ENCODE assay signal across 1 cellular context in the genomic region with DNA sequence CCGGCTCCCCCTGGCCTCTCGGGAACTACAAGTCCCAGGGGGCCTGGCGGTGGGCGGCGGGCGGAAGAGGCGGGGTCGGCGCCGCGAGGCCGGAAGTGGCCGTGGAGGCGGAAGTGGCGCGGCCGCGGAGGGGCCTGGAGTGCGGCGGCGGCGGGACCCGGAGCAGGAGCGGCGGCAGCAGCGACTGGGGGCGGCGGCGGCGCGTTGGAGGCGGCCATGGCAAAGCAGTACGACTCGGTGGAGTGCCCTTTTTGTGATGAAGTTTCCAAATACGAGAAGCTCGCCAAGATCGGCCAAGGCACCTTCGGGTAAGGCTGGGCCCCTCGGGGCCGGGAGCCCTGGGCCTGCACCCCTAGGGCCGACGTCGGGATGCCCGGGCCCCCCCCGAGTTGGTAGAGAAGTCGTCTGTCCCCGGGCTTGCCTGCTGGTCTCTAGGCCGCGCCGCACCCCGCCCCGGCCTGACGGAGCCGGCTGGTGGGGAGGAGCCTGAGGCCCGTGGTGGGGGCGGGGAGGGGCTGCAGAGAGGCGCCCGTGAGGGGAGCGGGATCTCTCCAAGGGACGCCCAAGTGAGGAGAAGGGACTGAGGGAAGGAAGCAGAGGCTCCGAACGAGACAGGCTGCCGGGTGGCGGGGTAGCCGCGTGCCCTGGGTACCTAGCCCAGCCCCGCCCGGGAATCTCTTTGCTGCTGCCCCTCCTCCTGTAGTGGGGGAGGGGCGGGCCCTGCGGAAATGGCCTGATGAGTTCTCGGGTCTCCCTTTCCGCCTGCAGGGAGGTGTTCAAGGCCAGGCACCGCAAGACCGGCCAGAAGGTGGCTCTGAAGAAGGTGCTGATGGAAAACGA.
TF ChIP-seq lines count a peak whose summit lies in the region.

A gene (plus strand): TSS at position 102 of the 840 bp plus-strand sequence. CDS start 115 bp downstream, at position 217.

TF ChIP-seq in H1, 55 proteins besides CTCF, POLR2A, EP300 and RAD21:
- TF ChIP-seq JUN (IDR thresholded peaks at IDR 0.05; ENCODE audit: low read depth, low read length), result no peak
- TF ChIP-seq YY1 (IDR thresholded peaks at IDR 0.05; ENCODE audit: low read depth, low read length), result 0 out of 2 replicates have a peak, but pooled peaks have one; percentile 10
- no peak for TF ChIP-seq MAFK (IDR thresholded peaks at IDR 0.05; ENCODE audit: low read depth, low read length)
- peak; percentile 23 to 59; a peak in 2 of 4 replicates for TF ChIP-seq SIN3A (conservative IDR thresholded peaks at IDR 0.05 in 1 of 2, IDR thresholded peaks at IDR 0.05 in 1 of 2; ENCODE audit: low read depth in 1 of 2, low read length in 2 of 2)
- peak; percentile 47; the same call in 1 of the 2 replicates for TF ChIP-seq SIX5 (IDR thresholded peaks at IDR 0.05; ENCODE audit: low read depth, low read length)
- TF ChIP-seq GABPA (IDR thresholded peaks at IDR 0.05; ENCODE audit: borderline replicate concordance, insufficient read depth, low read length), result peak; percentile 91
- TF ChIP-seq HDAC2 (IDR thresholded peaks at IDR 0.05; ENCODE audit: borderline replicate concordance in 1 of 2, low read depth in 2 of 2, low read length in 2 of 2), result peak in 1 of 2 experiments; percentile 64; a peak in 1 of 4 replicates
- 0 out of 2 replicates have a peak, but pooled peaks have one; percentile 14 for TF ChIP-seq FOSL1 (IDR thresholded peaks at IDR 0.05; ENCODE audit: insufficient read depth, low read depth, low read length)
- no peak; the same call in 1 of the 2 replicates for TF ChIP-seq POLR2AphosphoS5 (IDR thresholded peaks at IDR 0.05; ENCODE audit: low read depth, low read length)
- peak; percentile 48; the same call in 1 of the 2 replicates for TF ChIP-seq SP1 (IDR thresholded peaks at IDR 0.05; ENCODE audit: low read depth, low read length)
- TF ChIP-seq SAP30 (IDR thresholded peaks at IDR 0.05; ENCODE audit: insufficient read depth, insufficient replicate concordance, low read length), result no peak
- no peak for TF ChIP-seq CTBP2 (IDR thresholded peaks at IDR 0.05; ENCODE audit: borderline replicate concordance, insufficient read depth, insufficient read length, low read length)
- no peak for TF ChIP-seq JUND (IDR thresholded peaks at IDR 0.05; ENCODE audit: low read length)
- no peak for TF ChIP-seq BACH1 (IDR thresholded peaks at IDR 0.05; ENCODE audit: low read length)
- no peak for TF ChIP-seq BRCA1 (IDR thresholded peaks at IDR 0.05; ENCODE audit: low read depth, low read length)
- 0 out of 2 replicates have a peak, but pooled peaks have one; percentile 6 for TF ChIP-seq TEAD4 (IDR thresholded peaks at IDR 0.05; ENCODE audit: low read depth, low read length)
- 0 out of 2 replicates have a peak, but pooled peaks have one; percentile 35 for TF ChIP-seq CHD2 (IDR thresholded peaks at IDR 0.05; ENCODE audit: low read length)
- no peak for TF ChIP-seq SRF (IDR thresholded peaks at IDR 0.05; ENCODE audit: low read depth, low read length)
- no peak for TF ChIP-seq POU5F1 (IDR thresholded peaks at IDR 0.05; ENCODE audit: low read depth, low read length)
- peak; percentile 76; the same call in 1 of the 2 replicates for TF ChIP-seq RBBP5 (IDR thresholded peaks at IDR 0.05; ENCODE audit: borderline replicate concordance, low read depth, low read length)
- no peak; the same call in 1 of the 2 replicates for TF ChIP-seq CREB1 (IDR thresholded peaks at IDR 0.05)
- TF ChIP-seq, protein P1, sequence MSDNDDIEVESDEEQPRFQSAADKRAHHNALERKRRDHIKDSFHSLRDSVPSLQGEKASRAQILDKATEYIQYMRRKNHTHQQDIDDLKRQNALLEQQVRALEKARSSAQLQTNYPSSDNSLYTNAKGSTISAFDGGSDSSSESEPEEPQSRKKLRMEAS (IDR thresholded peaks at IDR 0.05), result peak; percentile 72
- TF ChIP-seq ASH2L (IDR thresholded peaks at IDR 0.05; ENCODE audit: low read length), result peak; percentile 88
- peak; percentile 51 for TF ChIP-seq TAF1 (IDR thresholded peaks at IDR 0.05; ENCODE audit: low read depth, low read length)
- TF ChIP-seq PHF8 (conservative IDR thresholded peaks at IDR 0.05; ENCODE audit: low read depth, low read length), result peak; percentile 83
- no peak for TF ChIP-seq CBX8 (IDR thresholded peaks at IDR 0.05; ENCODE audit: borderline replicate concordance, low read depth, low read length)
TF ChIP-seq in H1: peak in this region for 14.
